Comparison of ENCODE assay signal across 1 cellular context in genomic region chr13:41011382-41011956, GRCh38.
TF ChIP-seq lines count a peak whose summit lies in the region.

No MANE protein-coding gene starts in this region.

TF ChIP-seq in GM12878, 131 proteins besides CTCF, POLR2A, EP300 and RAD21:
- TF ChIP-seq LARP7 (IDR thresholded peaks at IDR 0.05) = no peak
- 0 out of 2 replicates have a peak, but pooled peaks have one; percentile 35 for TF ChIP-seq POLR2AphosphoS5 (IDR thresholded peaks at IDR 0.05; ENCODE audit: low read length)
- TF ChIP-seq, protein P1, sequence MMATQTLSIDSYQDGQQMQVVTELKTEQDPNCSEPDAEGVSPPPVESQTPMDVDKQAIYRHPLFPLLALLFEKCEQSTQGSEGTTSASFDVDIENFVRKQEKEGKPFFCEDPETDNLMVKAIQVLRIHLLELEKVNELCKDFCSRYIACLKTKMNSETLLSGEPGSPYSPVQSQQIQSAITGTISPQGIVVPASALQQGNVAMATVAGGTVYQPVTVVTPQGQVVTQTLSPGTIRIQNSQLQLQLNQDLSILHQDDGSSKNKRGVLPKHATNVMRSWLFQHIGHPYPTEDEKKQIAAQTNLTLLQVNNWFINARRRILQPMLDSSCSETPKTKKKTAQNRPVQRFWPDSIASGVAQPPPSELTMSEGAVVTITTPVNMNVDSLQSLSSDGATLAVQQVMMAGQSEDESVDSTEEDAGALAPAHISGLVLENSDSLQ (IDR thresholded peaks at IDR 0.05) = peak; percentile 57
